ENCODE assay signal across 23 cellular contexts in the genomic region with DNA sequence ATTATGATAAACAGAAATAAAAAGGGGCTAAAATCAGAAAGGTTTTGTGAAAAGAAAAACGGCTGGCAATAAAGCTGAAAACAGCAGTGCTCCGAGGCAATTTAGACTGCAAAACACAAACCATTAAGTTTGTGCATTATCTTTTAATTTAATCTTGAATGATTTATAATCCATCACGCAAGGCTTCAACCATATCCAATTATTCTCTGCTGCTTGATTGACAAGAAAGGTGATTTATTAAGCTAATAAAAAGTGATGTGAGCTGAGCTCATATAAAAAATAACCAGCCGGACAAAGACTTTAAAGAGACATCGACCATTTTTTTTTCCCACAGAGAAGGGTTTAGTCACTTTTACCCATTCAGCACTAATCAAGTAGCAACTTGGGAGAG. TPM values are rescaled to one million over a fixed set of nuclear protein-coding genes. Genes with fewer than 3 reads are reported as not detected.
DNase-seq lines count a peak whose midpoint lies in the region; ATAC-seq and TF ChIP-seq lines count a peak whose summit lies in the region.
"Had no signal": no experiment of that assay in that cellular context is flagged by ENCODE, and none has a peak within 500 bp of the region (broad histone marks: within the 10 kb centered on the region; RNA-seq: fewer than 3 reads in every experiment).

No MANE protein-coding gene starts in this region.

- H3K27ac ChIP-seq in GM23248 (peak overlapping the region; percentile 93), esophagus muscularis mucosa (replicated peaks in 1 of 4) (peak overlapping the region in 3 of 4 donors; percentile 53 to 70 (median 66)), neuronal stem cell (replicated peaks; ENCODE audit: low read length) (peak overlapping the region; percentile 84)

- TF ChIP-seq POLR2A in esophagus muscularis mucosa (IDR thresholded peaks at IDR 0.05; ENCODE audit: low read depth): no peak

- no peak overlapping the region for H3K23ac ChIP-seq in neuronal stem cell (ENCODE audit: low read depth, low read length, poor library complexity)

- no peak overlapping the region for H3K14ac ChIP-seq in neuronal stem cell (ENCODE audit: low read length)

- H3K4me1 ChIP-seq in GM23248 (ENCODE audit: insufficient read depth) (peaks cover 56% of the 10 kb centered on the region), esophagus muscularis mucosa (peaks cover 41 to 92% (median 78%) of the 10 kb centered on the region in 4 donors), neuronal stem cell (ENCODE audit: control insufficient read depth in 2 of 2, insufficient read depth in 1 of 2, low read depth in 1 of 2, low read length in 2 of 2) (peaks cover 0 to 26% of the 10 kb centered on the region in 2 donors)

- peak overlapping the region; percentile 81 for H3K9ac ChIP-seq in GM23248
- H3K9ac ChIP-seq in neuronal stem cell (ENCODE audit: low read depth, low read length, poor library complexity): no peak overlapping the region

- no peak overlapping the region for H3K4ac ChIP-seq in neuronal stem cell (ENCODE audit: low read length)

- peaks cover 98% of the 10 kb centered on the region for H3K79me2 ChIP-seq in GM23248 (ENCODE audit: insufficient read depth)

- H2BK15ac ChIP-seq in neuronal stem cell (ENCODE audit: low read length): no peak overlapping the region

- H2BK12ac ChIP-seq in neuronal stem cell (ENCODE audit: low read length): no peak overlapping the region

- H3K4me2 ChIP-seq in GM23248 (ENCODE audit: unreplicated experiment) (peak overlapping the region; percentile 78), neuronal stem cell (ENCODE audit: insufficient read depth, low read length, poor library complexity, severe bottlenecking) (no peak overlapping the region)

- H2BK5ac ChIP-seq in neuronal stem cell (ENCODE audit: low read length): no peak overlapping the region

- H3K9me2 ChIP-seq in GM23248 (ENCODE audit: insufficient read depth): no peaks in the 10 kb centered on the region

- intact Hi-C loops in esophagus muscularis mucosa (cut with DNase I): no loop called here

- peaks cover 32% of the 10 kb centered on the region for H3F3A ChIP-seq in GM23248 (ENCODE audit: insufficient read depth)

- H2BK120ac ChIP-seq in neuronal stem cell (ENCODE audit: low read depth, low read length): no peak overlapping the region

- in situ Hi-C loops in GM23248 (cut with MboI): no loop called here

- DNase-seq in GM23248: peak; percentile 40
- peak; percentile 48 for DNase-seq in NCI-H82 (lab: John Stamatoyannopoulos, UW)
- no peak for DNase-seq in esophagus muscularis mucosa (ENCODE audit: extremely low spot score)
- no peak for DNase-seq in neuronal stem cell (ENCODE audit: low spot score)
- no peak for DNase-seq in superior temporal gyrus (ENCODE audit: extremely low spot score)
- no peak for DNase-seq in 8988T
- DNase-seq in HuH-7 (ENCODE audit: low spot score): no peak
- DNase-seq: activated CD8-positive, alpha-beta T cell treated with anti-CD3 and anti-CD28 coated beads for 36 hours; activated naive CD4-positive, alpha-beta T cell treated with Interleukin-2 at 50 U/mL for 16 hours; activated T-cell treated with anti-CD3 and anti-CD28 coated beads, Interleukin-2, amount 50 U/mL, for 4 hours; CD4-positive, alpha-beta memory T cell; central memory CD4-positive, alpha-beta T cell; GF-D8; GOT3; Kasumi-1; NCI-H1092; NCI-H2107; T1000 had no signal

- no peak for TF ChIP-seq CTCF in esophagus muscularis mucosa (IDR thresholded peaks at IDR 0.05)

- peaks cover 10% of the 10 kb centered on the region; the same call in 1 of the 2 replicates for H3K36me3 ChIP-seq in GM23248 (ENCODE audit: low read depth)
- H3K36me3 ChIP-seq in esophagus muscularis mucosa: peaks cover 0 to 5% (median 0%) of the 10 kb centered on the region in 4 donors
- no peaks in the 10 kb centered on the region for H3K36me3 ChIP-seq in neuronal stem cell (replicated peaks in 1 of 2; ENCODE audit: control insufficient read depth in 2 of 2, insufficient read depth in 2 of 2, low read length in 2 of 2)
- H3K36me3 ChIP-seq: left lung had no signal

- H4K20me1 ChIP-seq in GM23248 (ENCODE audit: insufficient read depth): no peaks in the 10 kb centered on the region

- H3K18ac ChIP-seq in neuronal stem cell (ENCODE audit: low read length): no peak overlapping the region

- no peak overlapping the region for H4K91ac ChIP-seq in neuronal stem cell (ENCODE audit: low read depth, low read length, poor library complexity)

- WGBS in GM23248 (ENCODE audit: low coverage in 1 of 2, low lambda C conversion rate in 2 of 2, missing lambda C conversion rate in 2 of 2), 2 experiments: 64 to 66% methylated on average over 5 of the region's 5 CpGs
- WGBS in esophagus muscularis mucosa: 55% methylated on average over 5 of the region's 5 CpGs
- no CpG with 5 or more reads among the region's 5 CpGs for WGBS in neuronal stem cell (ENCODE audit: extremely low coverage in 2 of 2, insufficient read length in 2 of 2, insufficient replicate concordance in 1 of 2), 2 donors

- no peak overlapping the region for H4K8ac ChIP-seq in neuronal stem cell (ENCODE audit: low read depth, low read length)

- no peak overlapping the region for H2AK5ac ChIP-seq in neuronal stem cell (ENCODE audit: low read depth, low read length)

- H2AFZ ChIP-seq in GM23248 (no peak overlapping the region), neuronal stem cell (ENCODE audit: low read length) (no peak overlapping the region)

- no peaks in the 10 kb centered on the region for H3K27me3 ChIP-seq in GM23248 (replicated peaks; ENCODE audit: insufficient read depth)
- H3K27me3 ChIP-seq in esophagus muscularis mucosa: no peaks in the 10 kb centered on the region
- H3K27me3 ChIP-seq in neuronal stem cell (ENCODE audit: control insufficient read depth in 3 of 3, insufficient read depth in 3 of 3, low read depth in 1 of 3, low read length in 3 of 3): no peaks in the 10 kb centered on the region

- TF ChIP-seq EP300 in esophagus muscularis mucosa (IDR thresholded peaks at IDR 0.05): no peak

- H3K4me3 ChIP-seq in GM23248 (peak overlapping the region; percentile 66; the same call in 1 of the 2 replicates), esophagus muscularis mucosa (no peak overlapping the region), neuronal stem cell (ENCODE audit: low read length in 2 of 2) (no peak overlapping the region)
- H3K4me3 ChIP-seq: left lung had no signal

- H3K79me1 ChIP-seq in neuronal stem cell (ENCODE audit: low read depth, low read length): no peaks in the 10 kb centered on the region

- no peak for ATAC-seq in GM18873 (IDR thresholded peaks at IDR 0.05; ENCODE audit: low FRiP score, unreplicated experiment)
- ATAC-seq: activated CD4-positive, CD25-positive, alpha-beta regulatory T cell treated with anti-CD3 and anti-CD28 coated beads, Interleukin-2, amount 50 U/mL, for 24 hours; activated CD8-positive, alpha-beta T cell treated with anti-CD3 and anti-CD28 coated beads for 36 hours; activated T-cell treated with anti-CD3 and anti-CD28 coated beads, Interleukin-2, amount 50 U/mL, for 4 hours; stimulated activated effector memory CD8-positive, alpha-beta T cell treated with anti-CD3 and anti-CD28 coated beads, Interleukin-12 subunit alpha, Interleukin-12 subunit beta, amount 100 ng/mL, for 72 hours had no signal

- H3K9me3 ChIP-seq in GM23248 (ENCODE audit: low read depth) (no peaks in the 10 kb centered on the region), esophagus muscularis mucosa (no peaks in the 10 kb centered on the region), neuronal stem cell (replicated peaks in 1 of 2; ENCODE audit: control insufficient read depth in 2 of 2, insufficient read depth in 1 of 2, low read depth in 1 of 2, low read length in 2 of 2) (no peaks in the 10 kb centered on the region)
- H3K9me3 ChIP-seq: left lung had no signal

RNA-seq across cellular contexts. Expression of gene TSHZ3, which starts 33.6 kb away (rescaled TPM):
- 20.9 and 24.0 TPM in 2 replicates for total RNA-seq in GM23248 (2014; rRNA removed; shearing (Covaris generic))
- polyA plus RNA-seq in GM23248 (2016; fragmentation: Nextera tagmentation; extraction: Ambion mirVana): 17.9 and 19.6 TPM in 2 replicates
- total RNA-seq in esophagus muscularis mucosa: 10 to 100 TPM; 17.1 to 45.5 (median 24.6) TPM
- polyA plus RNA-seq in neuronal stem cell (2013, experiment 1 of 2): 1.5 TPM
- polyA plus RNA-seq in neuronal stem cell (2013, experiment 2 of 2): 1.6 TPM
- total RNA-seq: HT-29 had no signal

Comparison
In these comparisons a context has a peak if more than half of its experiments do, and no peak if none do; other contexts are left out.
1. DNase-seq: peak in GM23248 (single experiment) and NCI-H82 (single experiment); none in esophagus muscularis mucosa (single experiment), neuronal stem cell (single experiment), superior temporal gyrus (single experiment), 8988T (single experiment) and HuH-7 (single experiment).
2. Peak in every context shown above with its lines, with median percentiles within 50 percentile points of each other: H3K27ac ChIP-seq.